ENCODE assay signal across 1 cellular context in genomic region chr11:131424257-131424876, GRCh38. TPM values are rescaled to one million over a fixed set of nuclear protein-coding genes. Genes with fewer than 3 reads are reported as not detected.
"Had no signal": no experiment of that assay in that cellular context is flagged by ENCODE, and none has a peak within 500 bp of the region (broad histone marks: within the 10 kb centered on the region; RNA-seq: fewer than 3 reads in every experiment).

No MANE protein-coding gene starts in this region.

RNA-seq across cellular contexts. Expression of gene NTM, which starts 54.0 kb away (rescaled TPM):
- total RNA-seq: HT-29 had no signal
